ENCODE assay signal across 11 cellular contexts in the genomic region with DNA sequence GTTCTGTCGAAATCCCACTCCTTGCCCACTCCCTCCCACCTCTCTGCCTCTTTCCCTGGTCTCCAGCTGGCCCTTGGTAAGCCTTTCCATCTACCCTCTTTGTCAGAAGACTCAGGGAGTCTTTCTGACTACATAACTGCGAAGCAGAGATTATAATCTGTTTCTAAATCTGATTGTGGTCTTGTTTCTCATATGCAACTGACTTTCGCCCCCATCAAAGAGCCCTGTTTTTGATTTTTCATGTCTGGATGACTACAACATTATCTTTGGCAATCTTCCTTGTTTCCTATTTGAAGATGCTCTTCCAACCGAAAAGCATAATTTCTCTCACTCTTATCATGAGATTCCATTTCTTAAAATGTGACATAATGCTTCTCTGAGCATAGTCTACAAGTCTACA.
DNase-seq lines count a peak whose midpoint lies in the region; ATAC-seq, FAIRE-seq and TF ChIP-seq lines count a peak whose summit lies in the region.
"Had no signal": no experiment of that assay in that cellular context is flagged by ENCODE, and none has a peak within 500 bp of the region (broad histone marks: within the 10 kb centered on the region; RNA-seq: fewer than 3 reads in every experiment).

No MANE protein-coding gene starts in this region.

- ATAC-seq in naive thymus-derived CD4-positive, alpha-beta T cell, result no peak

- TF ChIP-seq POLR2A in H54 (IDR thresholded peaks at IDR 0.05; ENCODE audit: low read depth, low read length) (no peak), endothelial cell of umbilical vein (IDR thresholded peaks at IDR 0.05; ENCODE audit: low read depth, low read length) (no peak)

- H2AFZ ChIP-seq in endothelial cell of umbilical vein (ENCODE audit: low read depth, low read length) (peak overlapping the region; percentile 81), neuron (ENCODE audit: low read depth, low read length) (peak overlapping the region; percentile 14)

- H3K36me3 Mint-ChIP-seq in naive thymus-derived CD4-positive, alpha-beta T cell, result no peaks in the 10 kb centered on the region
- H3K36me3 Mint-ChIP-seq: IgD-negative memory B cell had no signal

- H3K4me3 Mint-ChIP-seq in naive thymus-derived CD4-positive, alpha-beta T cell, result no peak overlapping the region
- H3K4me3 Mint-ChIP-seq: IgD-negative memory B cell; T-helper 1 cell treated with Interleukin-12 subunit alpha and Interleukin-12 subunit beta and Interleukin-4 antibody, amounts not matched to agents 30 μg/mL and 1 μg/mL, for 36 hours had no signal

- H3K4me1 Mint-ChIP-seq in naive thymus-derived CD4-positive, alpha-beta T cell, result peaks cover 0 to 6% (median 0%) of the 10 kb centered on the region in 7 donors
- H3K4me1 Mint-ChIP-seq: IgD-negative memory B cell had no signal

- peaks cover 0 to 1% (median 0%) of the 10 kb centered on the region in 11 donors for H3K9me3 Mint-ChIP-seq in naive thymus-derived CD4-positive, alpha-beta T cell
- H3K9me3 Mint-ChIP-seq: IgD-negative memory B cell; T-helper 1 cell treated with Interleukin-12 subunit alpha and Interleukin-12 subunit beta and Interleukin-4 antibody, amounts not matched to agents 30 μg/mL and 1 μg/mL, for 36 hours had no signal

- H3K9me1 ChIP-seq in endothelial cell of umbilical vein (replicated peaks; ENCODE audit: control insufficient read depth, extremely low read depth, insufficient read depth, low read length), result no peaks in the 10 kb centered on the region

- H3K9ac ChIP-seq in endothelial cell of umbilical vein (replicated peaks; ENCODE audit: extremely low read depth, insufficient read depth, low read length), result no peak overlapping the region

- FAIRE-seq in H54 (lab: Jason Lieb, UNC) (peak; percentile 36), endothelial cell of umbilical vein (lab: Jason Lieb, UNC) (no peak)

- no peaks in the 10 kb centered on the region for H3K9me3 ChIP-seq in endothelial cell of umbilical vein (replicated peaks; ENCODE audit: control insufficient read depth, insufficient read depth, low read length)
- no peaks in the 10 kb centered on the region for H3K9me3 ChIP-seq in neuron (ENCODE audit: low read length)
- no peaks in the 10 kb centered on the region for H3K9me3 ChIP-seq in naive thymus-derived CD4-positive, alpha-beta T cell (ENCODE audit: control insufficient read depth in 2 of 3, low read length in 3 of 3)
- H3K9me3 ChIP-seq: Caco-2, Peyer's patch had no signal

- no peak overlapping the region for H3K4me2 ChIP-seq in endothelial cell of umbilical vein (ENCODE audit: insufficient read depth, low read length)

- H3K27ac Mint-ChIP-seq in naive thymus-derived CD4-positive, alpha-beta T cell, result no peak overlapping the region
- H3K27ac Mint-ChIP-seq: T-helper 1 cell treated with Interleukin-12 subunit alpha and Interleukin-12 subunit beta and Interleukin-4 antibody, amounts not matched to agents 30 μg/mL and 1 μg/mL, for 36 hours had no signal

- intact Hi-C loops in endothelial cell of umbilical vein (cut with micrococcal nuclease), result loop anchor here (1.0 to 5.0 kb wide), 11 partner anchors 77 to 1202 kb away; no protein-coding TSS in a partner anchor
- intact Hi-C loops in naive thymus-derived CD4-positive, alpha-beta T cell (cut with micrococcal nuclease), result loop anchor here (1.0 to 5.0 kb wide), 6 partner anchors 187 to 1202 kb away; no protein-coding TSS in a partner anchor

- H3K36me3 ChIP-seq in endothelial cell of umbilical vein (ENCODE audit: control insufficient read depth in 2 of 2, extremely low read depth in 1 of 2, insufficient read depth in 2 of 2, low read length in 2 of 2), result no peaks in the 10 kb centered on the region
- no peaks in the 10 kb centered on the region for H3K36me3 ChIP-seq in neuron (ENCODE audit: insufficient read depth, low read length)
- no peaks in the 10 kb centered on the region for H3K36me3 ChIP-seq in naive thymus-derived CD4-positive, alpha-beta T cell (ENCODE audit: control insufficient read depth in 2 of 3, insufficient read depth in 3 of 3, low read length in 3 of 3)
- H3K36me3 ChIP-seq: Peyer's patch had no signal

- POLR2A ChIA-PET in endothelial cell of umbilical vein (lab: Charles Lee), result no interaction called here
- POLR2A ChIA-PET in naive thymus-derived CD4-positive, alpha-beta T cell (lab: Charles Lee), result no interaction called here

- dilution Hi-C loops in endothelial cell of umbilical vein (cut with MboI; ENCODE audit: extremely low pct_ligation_motif_present, low sequenced_read_pairs), result loop anchor here (25.0 kb wide), 1 partner anchor 182 kb away; no protein-coding TSS in a partner anchor

- H3K27ac ChIP-seq in endothelial cell of umbilical vein (ENCODE audit: insufficient read depth, low read depth, low read length), result no peak overlapping the region
- no peak overlapping the region for H3K27ac ChIP-seq in naive thymus-derived CD4-positive, alpha-beta T cell (ENCODE audit: low read depth, low read length)
- H3K27ac ChIP-seq: Peyer's patch had no signal

- DNase-seq in H54 (ENCODE audit: insufficient read length, low spot score), result no peak
- peak; percentile 46 for DNase-seq in NCI-H69 (lab: John Stamatoyannopoulos, UW)
- no peak for DNase-seq in endothelial cell of umbilical vein (ENCODE audit: low read depth, low spot score)
- no peak for DNase-seq in NCI-H1048 (lab: John Stamatoyannopoulos, UW)
- no peak for DNase-seq in stimulated activated CD4-positive, alpha-beta T cell treated with anti-CD3 and anti-CD28 coated beads, Interleukin-2, amount 100 ng/mL, for 48 hours
- no peak for DNase-seq in naive thymus-derived CD4-positive, alpha-beta T cell

- H3K27me3 ChIP-seq in endothelial cell of umbilical vein (ENCODE audit: control insufficient read depth in 2 of 2, insufficient read depth in 2 of 2, low read length in 2 of 2) (no peaks in the 10 kb centered on the region), neuron (ENCODE audit: insufficient read depth, low read length) (no peaks in the 10 kb centered on the region)
- no peaks in the 10 kb centered on the region for H3K27me3 ChIP-seq in naive thymus-derived CD4-positive, alpha-beta T cell (ENCODE audit: control insufficient read depth in 2 of 2, insufficient read depth in 2 of 2, low read length in 2 of 2)
- H3K27me3 ChIP-seq: Peyer's patch had no signal

- no peaks in the 10 kb centered on the region for H3K79me2 ChIP-seq in endothelial cell of umbilical vein (ENCODE audit: control insufficient read depth, insufficient read depth, low read length)

- TF ChIP-seq CTCF in endothelial cell of umbilical vein (IDR thresholded peaks at IDR 0.05; ENCODE audit: extremely low read depth in 1 of 2, insufficient read depth in 1 of 2, low read depth in 1 of 2, low read length in 2 of 2), result no peak

- peaks cover 11 to 16% (median 11%) of the 10 kb centered on the region in 5 donors for H3K27me3 Mint-ChIP-seq in naive thymus-derived CD4-positive, alpha-beta T cell
- H3K27me3 Mint-ChIP-seq: IgD-negative memory B cell had no signal

- H4K20me1 ChIP-seq in endothelial cell of umbilical vein (replicated peaks; ENCODE audit: control insufficient read depth, extremely low read depth, insufficient read depth, low read length), result no peaks in the 10 kb centered on the region

- H3K4me1 ChIP-seq in endothelial cell of umbilical vein (ENCODE audit: control insufficient read depth, extremely low read depth, insufficient read depth, low read length) (peaks cover 2% of the 10 kb centered on the region), neuron (ENCODE audit: insufficient read depth, low read length) (peaks cover 3% of the 10 kb centered on the region)
- no peaks in the 10 kb centered on the region for H3K4me1 ChIP-seq in naive thymus-derived CD4-positive, alpha-beta T cell (ENCODE audit: control insufficient read depth in 2 of 2, insufficient read depth in 2 of 2, low read length in 2 of 2)
- H3K4me1 ChIP-seq: Caco-2 had no signal

- CTCF ChIA-PET in endothelial cell of umbilical vein (lab: Charles Lee), result interaction anchor here (1.1 to 7.1 kb wide), 33 partner anchors 9 to 1202 kb away, joined by 3 to 188 read pairs (median 6); a partner anchor contains a TSS
- CTCF ChIA-PET in naive thymus-derived CD4-positive, alpha-beta T cell (lab: Charles Lee), result interaction anchor here (0.6 to 1.9 kb wide), 5 partner anchors 24 to 1401 kb away, joined by 3 to 6 read pairs (median 3); no protein-coding TSS in a partner anchor

- BruUV-seq in endothelial cell of umbilical vein (replicated peaks; lab: Mats Ljungman, UMichigan), result no TSS peak

- no peak overlapping the region for H3K4me3 ChIP-seq in endothelial cell of umbilical vein (replicated peaks in 1 of 3; ENCODE audit: insufficient read depth in 1 of 3, low read depth in 1 of 3, low read length in 3 of 3)
- no peak overlapping the region for H3K4me3 ChIP-seq in neuron (ENCODE audit: low read length)
- no peak overlapping the region for H3K4me3 ChIP-seq in naive thymus-derived CD4-positive, alpha-beta T cell (ENCODE audit: low read length)
- H3K4me3 ChIP-seq: Peyer's patch had no signal

TF ChIP-seq in endothelial cell of umbilical vein, 7 proteins besides CTCF, POLR2A, EP300 and RAD21:
- TF ChIP-seq GATA2 (IDR thresholded peaks at IDR 0.05; ENCODE audit: insufficient read depth, insufficient read length, low read depth, low read length), result no peak
- TF ChIP-seq EZH2 (IDR thresholded peaks at IDR 0.05; ENCODE audit: borderline replicate concordance, low read depth, low read length, severe bottlenecking), result no peak
- no peak for TF ChIP-seq POLR2AphosphoS5 (IDR thresholded peaks at IDR 0.05; ENCODE audit: insufficient read depth, low read depth, low read length)
- TF ChIP-seq, protein P1, sequence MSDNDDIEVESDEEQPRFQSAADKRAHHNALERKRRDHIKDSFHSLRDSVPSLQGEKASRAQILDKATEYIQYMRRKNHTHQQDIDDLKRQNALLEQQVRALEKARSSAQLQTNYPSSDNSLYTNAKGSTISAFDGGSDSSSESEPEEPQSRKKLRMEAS (IDR thresholded peaks at IDR 0.05; ENCODE audit: insufficient read depth, insufficient read length), result no peak
- TF ChIP-seq FOS (IDR thresholded peaks at IDR 0.05; ENCODE audit: borderline replicate concordance, insufficient read depth, low read length), result no peak
- TF ChIP-seq JUN (IDR thresholded peaks at IDR 0.05; ENCODE audit: borderline replicate concordance, insufficient read depth, insufficient read length, low read depth), result no peak
- TF ChIP-seq MYC (IDR thresholded peaks at IDR 0.05; ENCODE audit: low read depth, low read length), result no peak
